In genomic region chr16:22813946-22814325, GRCh38 we compare ENCODE assay signal across 9 cellular contexts. TPM values are rescaled to one million over a fixed set of nuclear protein-coding genes. Genes with fewer than 3 reads are reported as not detected.
A peak's percentile ranks its signal among the peaks of the same experiment; 100 is the strongest.
DNase-seq lines count a peak whose midpoint lies in the region; ATAC-seq, FAIRE-seq and TF ChIP-seq lines count a peak whose summit lies in the region.
"Had no signal": no experiment of that assay in that cellular context is flagged by ENCODE, and none has a peak within 500 bp of the region (broad histone marks: within the 10 kb centered on the region; RNA-seq: fewer than 3 reads in every experiment).

TSS of gene HS3ST2 (plus strand) at chr16:22814162. CDS start at chr16:22814611, 449 bp downstream.

- peak within 1 kb of the TSS; percentile 70 for H3K4me3 ChIP-seq in iPS-18a (ENCODE audit: low read length)

- H3K9me3 ChIP-seq in iPS-18a (ENCODE audit: control insufficient read depth, low read depth, low read length) = no peaks in the 10 kb centered on the region

- peaks cover 11% of the 10 kb centered on the region for H3K4me1 Mint-ChIP-seq in stimulated activated memory B cell treated with anti-CD40 and anti-IgM and Interleukin-4, amounts not matched to agents 10 μg/mL and 1 μg/mL and 100 μg/mL, for 72 hours

- no peaks in the 10 kb centered on the region for H3K4me1 ChIP-seq in iPS-18a (ENCODE audit: control insufficient read depth, low read depth, low read length)

- no peak for FAIRE-seq in GM12892 (lab: Jason Lieb, UNC)
- FAIRE-seq: A204.1 had no signal

- H3K27ac ChIP-seq in iPS-18a (ENCODE audit: low read length) = no peak within 1 kb of the TSS

- H3K36me3 Mint-ChIP-seq in stimulated activated memory B cell treated with anti-CD40 and anti-IgM and Interleukin-4, amounts not matched to agents 10 μg/mL and 1 μg/mL and 100 μg/mL, for 72 hours = no peaks in the 10 kb centered on the region

- ATAC-seq in stimulated activated memory B cell treated with anti-CD40 and anti-IgM and Interleukin-4, amounts not matched to agents 10 μg/mL and 1 μg/mL and 100 μg/mL, for 72 hours = no peak
- ATAC-seq in HG03139 (IDR thresholded peaks at IDR 0.05; ENCODE audit: unreplicated experiment) = no peak

- H3K9ac ChIP-seq in iPS-18a (ENCODE audit: low read length) = no peak within 1 kb of the TSS

- H3K27me3 ChIP-seq in iPS-18a (ENCODE audit: control insufficient read depth, insufficient read depth, low read length) = peaks cover 38% of the 10 kb centered on the region

- H3K4me3 Mint-ChIP-seq in stimulated activated memory B cell treated with anti-CD40 and anti-IgM and Interleukin-4, amounts not matched to agents 10 μg/mL and 1 μg/mL and 100 μg/mL, for 72 hours = peak within 1 kb of the TSS; percentile 63

- no peak for TF ChIP-seq POLR2A in GM12892 (IDR thresholded peaks at IDR 0.05; ENCODE audit: low read depth, low read length)

- peaks cover under 1% of the 10 kb centered on the region for H3K9me3 Mint-ChIP-seq in stimulated activated memory B cell treated with anti-CD40 and anti-IgM and Interleukin-4, amounts not matched to agents 10 μg/mL and 1 μg/mL and 100 μg/mL, for 72 hours

- DNase-seq in DMS153 treated with DMSO at 0.1 percent for 48 hours (lab: John Stamatoyannopoulos, UW; ENCODE audit: unreplicated experiment) (peak; percentile 10), DMS153 (lab: John Stamatoyannopoulos, UW) (no peak), anterior cingulate cortex (lab: John Stamatoyannopoulos, UW) (peak in 45 of 58 donors; percentile 2 to 73 (median 23)), GM19238 (ENCODE audit: insufficient read length, low spot score) (no peak), GM12892 (ENCODE audit: insufficient read length) (no peak)

- H3K27me3 Mint-ChIP-seq in stimulated activated memory B cell treated with anti-CD40 and anti-IgM and Interleukin-4, amounts not matched to agents 10 μg/mL and 1 μg/mL and 100 μg/mL, for 72 hours = peaks cover 42% of the 10 kb centered on the region

- H3K27ac Mint-ChIP-seq in stimulated activated memory B cell treated with anti-CD40 and anti-IgM and Interleukin-4, amounts not matched to agents 10 μg/mL and 1 μg/mL and 100 μg/mL, for 72 hours = no peak within 1 kb of the TSS

- H3K36me3 ChIP-seq in iPS-18a (ENCODE audit: control insufficient read depth, low read depth, low read length) = no peaks in the 10 kb centered on the region

RNA-seq across cellular contexts. Expression of gene HS3ST2, which starts in this region (rescaled TPM):
- not detected for polyA plus RNA-seq in GM12892 (2012; ENCODE audit: missing spikeins)

Comparison
In these comparisons a context has a peak if more than half of its experiments do, and no peak if none do; other contexts are left out.
1. DNase-seq: peak in DMS153 treated with DMSO at 0.1 percent for 48 hours (single experiment) and anterior cingulate cortex (45 of 58); none in DMS153 (single experiment), GM19238 (single experiment) and GM12892 (single experiment).